ENCODE assay signal across 8 cellular contexts in genomic region chr16:87387942-87388817, GRCh38. TPM values are rescaled to one million over a fixed set of nuclear protein-coding genes. Genes with fewer than 3 reads are reported as not detected.
DNase-seq lines count a peak whose midpoint lies in the region; ATAC-seq, FAIRE-seq and TF ChIP-seq lines count a peak whose summit lies in the region.

No MANE protein-coding gene starts in this region.

- peaks cover 41% of the 10 kb centered on the region for H3K4me1 Mint-ChIP-seq in chondrocyte (ENCODE audit: low read depth)

- peak; percentile 99 for DNase-seq in Ammon's horn (ENCODE audit: low spot score)
- peak; percentile 77 for DNase-seq in GM19240 (ENCODE audit: insufficient read length, low spot score)
- peak; percentile 88 for DNase-seq in NCI-H510A (lab: John Stamatoyannopoulos, UW)
- peak; percentile 76 for DNase-seq in activated CD4-positive, alpha-beta T cell treated with anti-CD3 and anti-CD28 coated beads for 1 hour
- peak; percentile 90 for DNase-seq in chondrocyte (ENCODE audit: low spot score)
- DNase-seq in kidney = peak; percentile 96
- DNase-seq in stimulated activated CD4-positive, alpha-beta T cell treated with anti-CD3 and anti-CD28 coated beads, Interleukin-15, amount 100 ng/mL, for 1 hour (ENCODE audit: low read depth in 1 of 2, low spot score in 1 of 2) = peak; percentile 56 to 71

- H3K4me3 ChIP-seq in kidney (ENCODE audit: low read length in 2 of 2) = peak overlapping the region; percentile 32 to 40

- peaks cover 10 to 12% of the 10 kb centered on the region in 2 donors for H3K4me1 ChIP-seq in kidney (ENCODE audit: control insufficient read depth in 1 of 2, insufficient read depth in 1 of 2, low read depth in 1 of 2, low read length in 2 of 2)

- TF ChIP-seq CTCF in chondrocyte (IDR thresholded peaks at IDR 0.05) (no peak), kidney (IDR thresholded peaks at IDR 0.05; ENCODE audit: borderline replicate concordance, extremely low read depth, insufficient read depth) (no peak)

- peak overlapping the region in 1 of 2 donors; percentile 23 for H3K9ac ChIP-seq in kidney (ENCODE audit: low read length in 2 of 2)

- peak overlapping the region; percentile 35 for H3K4me3 Mint-ChIP-seq in chondrocyte (ENCODE audit: unreplicated experiment)

- intact Hi-C loops in kidney (cut with DNase I) = no loop called here

- FAIRE-seq in kidney (lab: Jason Lieb, UNC) = peak; percentile 96

- H3K36me3 ChIP-seq in kidney (ENCODE audit: control insufficient read depth in 1 of 2, insufficient read depth in 2 of 2, low read length in 2 of 2) = no peaks in the 10 kb centered on the region

- no peaks in the 10 kb centered on the region for H3K9me3 Mint-ChIP-seq in chondrocyte (ENCODE audit: low read depth)

- peak overlapping the region; percentile 99 for H3K27ac Mint-ChIP-seq in chondrocyte (ENCODE audit: unreplicated experiment)

- H3K36me3 Mint-ChIP-seq in chondrocyte (ENCODE audit: low read depth) = no peaks in the 10 kb centered on the region

- ATAC-seq in HG03442 (IDR thresholded peaks at IDR 0.05; ENCODE audit: unreplicated experiment) = peak; percentile 37

- H3K27ac ChIP-seq in kidney (ENCODE audit: low read depth in 2 of 2, low read length in 2 of 2) = peak overlapping the region; percentile 73 to 95

- no peaks in the 10 kb centered on the region for H3K27me3 Mint-ChIP-seq in chondrocyte (ENCODE audit: low read depth)

- no peaks in the 10 kb centered on the region for H3K9me3 ChIP-seq in kidney (ENCODE audit: control insufficient read depth in 1 of 2, low read length in 2 of 2)

RNA-seq across cellular contexts. Expression of gene MAP1LC3B, which starts 4.0 kb away (rescaled TPM):
- 139 to 189 TPM (median 186 TPM) in 3 replicates for total RNA-seq in chondrocyte
- 57.1 TPM for total RNA-seq in kidney
- polyA plus RNA-seq in kidney (ENCODE audit: insufficient read depth, low read depth, low replicate concordance) = 70.3 TPM

RNA-seq across cellular contexts. Expression of gene FBXO31, which starts 4.6 kb away (rescaled TPM):
- total RNA-seq in chondrocyte = 30.3 to 37.2 TPM (median 30.6 TPM) in 3 replicates
- 34.9 TPM for total RNA-seq in kidney
- polyA plus RNA-seq in kidney (ENCODE audit: insufficient read depth, low read depth, low replicate concordance) = 12.5 TPM

Comparison
In these comparisons a context has a peak if more than half of its experiments do, and no peak if none do; other contexts are left out.
1. Peak in every context shown above with its lines: DNase-seq, ATAC-seq, H3K4me3 ChIP-seq and H3K27ac ChIP-seq.